In the genomic region with DNA sequence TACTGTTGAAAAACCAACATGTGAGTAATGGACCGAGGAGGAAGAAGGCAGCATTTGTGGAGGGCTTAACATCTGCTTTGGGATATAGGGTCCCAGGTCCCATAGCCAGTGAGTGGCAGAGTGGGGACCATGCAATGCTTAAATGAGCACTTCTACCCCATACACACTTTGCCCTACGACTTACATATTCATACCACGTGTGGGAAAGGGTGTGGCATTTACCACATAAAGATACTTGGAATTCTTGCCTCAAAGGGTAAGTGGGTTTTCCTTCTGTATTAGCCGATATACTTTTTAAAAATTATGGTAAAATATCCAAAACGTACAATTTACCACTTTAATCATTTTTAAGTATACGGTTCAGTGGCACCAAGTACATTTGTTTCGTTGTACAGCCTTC, we compare ENCODE assay signal across 16 cellular contexts.
DNase-seq lines count a peak whose midpoint lies in the region; TF ChIP-seq lines count a peak whose summit lies in the region.
"Had no signal": no experiment of that assay in that cellular context is flagged by ENCODE, and none has a peak within 500 bp of the region (broad histone marks: within the 10 kb centered on the region; RNA-seq: fewer than 3 reads in every experiment).

No MANE protein-coding gene starts in this region.

- TF ChIP-seq POLR2A in tibial nerve (IDR thresholded peaks at IDR 0.05), result no peak

- H3K27ac Mint-ChIP-seq in activated naive CD4-positive, alpha-beta T cell treated with anti-CD3 and anti-CD28 coated beads, Interleukin-2, amount 10 ng/mL, durations not matched to agents 7 days and 5 days, result peak overlapping the region; percentile 78

- H3K9ac ChIP-seq in mucosa of rectum (ENCODE audit: low read depth in 1 of 2, low read length in 2 of 2), result no peak overlapping the region

- TF ChIP-seq EP300 in tibial nerve (IDR thresholded peaks at IDR 0.05), result no peak

- H3K9me3 Mint-ChIP-seq in activated naive CD4-positive, alpha-beta T cell treated with anti-CD3 and anti-CD28 coated beads, Interleukin-2, amount 10 ng/mL, durations not matched to agents 7 days and 5 days, result peaks cover 8% of the 10 kb centered on the region
- H3K9me3 Mint-ChIP-seq: activated T-cell treated with anti-CD3 and anti-CD28 coated beads, Interleukin-2, amount 50 U/mL, for 4 hours had no signal

- no peaks in the 10 kb centered on the region for H3K27me3 Mint-ChIP-seq in activated naive CD4-positive, alpha-beta T cell treated with anti-CD3 and anti-CD28 coated beads, Interleukin-2, amount 10 ng/mL, durations not matched to agents 7 days and 5 days

- DNase-seq in activated naive CD4-positive, alpha-beta T cell treated with anti-CD3 and anti-CD28 coated beads, Interleukin-2, amount 10 ng/mL, durations not matched to agents 7 days and 5 days, result no peak
- no peak for DNase-seq in activated naive CD4-positive, alpha-beta T cell (lab: John Stamatoyannopoulos, UW)
- DNase-seq in ascending aorta (ENCODE audit: low spot score in 2 of 2) (no peak), tibial nerve (ENCODE audit: low spot score in 2 of 2) (no peak), SW 1271 (lab: John Stamatoyannopoulos, UW) (no peak), ecto neural progenitor cell (ENCODE audit: low spot score) (no peak)
- no peak for DNase-seq in stimulated activated naive CD4-positive, alpha-beta T cell (lab: John Stamatoyannopoulos, UW)
- DNase-seq: activated CD4-positive, CD25-positive, alpha-beta regulatory T cell treated with anti-CD3 and anti-CD28 coated beads, Interleukin-2, amount 50 U/mL, for 72 hours; activated T-cell treated with anti-CD3 and anti-CD28 coated beads, Interleukin-2, amount 50 U/mL, for 4 hours; DMS 273 treated with DMSO at 0.1 percent for 48 hours; KG1; NCI-H748 treated with DMSO at 0.1 percent for 48 hours; SHP77; trophoblast cell had no signal

- H3K4me1 Mint-ChIP-seq in activated naive CD4-positive, alpha-beta T cell treated with anti-CD3 and anti-CD28 coated beads, Interleukin-2, amount 10 ng/mL, durations not matched to agents 7 days and 5 days, result peaks cover 81% of the 10 kb centered on the region

- CTCF ChIA-PET in activated naive CD4-positive, alpha-beta T cell treated with anti-CD3 and anti-CD28 coated beads, Interleukin-2, amount 10 ng/mL, durations not matched to agents 7 days and 5 days (lab: Charles Lee), result interaction anchor here (1.0 to 2.7 kb wide), 9 partner anchors 8 to 191 kb away, joined by 3 to 13 read pairs (median 4); no protein-coding TSS in a partner anchor

- H3K36me3 ChIP-seq in ascending aorta, result no peaks in the 10 kb centered on the region
- H3K36me3 ChIP-seq in mucosa of rectum (ENCODE audit: control insufficient read depth in 2 of 2, insufficient read depth in 2 of 2, low read length in 2 of 2), result no peaks in the 10 kb centered on the region
- H3K36me3 ChIP-seq in tibial nerve, result no peaks in the 10 kb centered on the region

- H3K27ac ChIP-seq in ascending aorta (peak overlapping the region; percentile 70 to 86), mucosa of rectum (ENCODE audit: low read depth in 2 of 2, low read length in 2 of 2) (peak overlapping the region; percentile 3 to 27), tibial nerve (peak overlapping the region; percentile 61 to 95 (median 78))

- H3K9me3 ChIP-seq in ascending aorta (no peaks in the 10 kb centered on the region), mucosa of rectum (ENCODE audit: control insufficient read depth in 2 of 2, low read length in 2 of 2) (no peaks in the 10 kb centered on the region), tibial nerve (no peaks in the 10 kb centered on the region)

- 50 to 53% methylated on average over 7 of the region's 7 CpGs for WGBS in tibial nerve, 2 donors

- H3K27me3 ChIP-seq in ascending aorta, result no peaks in the 10 kb centered on the region
- H3K27me3 ChIP-seq in mucosa of rectum (ENCODE audit: control insufficient read depth in 2 of 2, insufficient read depth in 2 of 2, low read length in 2 of 2), result no peaks in the 10 kb centered on the region
- no peaks in the 10 kb centered on the region for H3K27me3 ChIP-seq in tibial nerve

- H3K4me3 ChIP-seq in ascending aorta (peak overlapping the region in 1 of 2 donors; percentile 9), mucosa of rectum (ENCODE audit: low read length in 2 of 2) (no peak overlapping the region), tibial nerve (no peak overlapping the region)

- TF ChIP-seq CTCF in ascending aorta (IDR thresholded peaks at IDR 0.05), result no peak
- no peak for TF ChIP-seq CTCF in tibial nerve (IDR thresholded peaks at IDR 0.05)

- H3K4me3 Mint-ChIP-seq in activated naive CD4-positive, alpha-beta T cell treated with anti-CD3 and anti-CD28 coated beads, Interleukin-2, amount 10 ng/mL, durations not matched to agents 7 days and 5 days, result no peak overlapping the region
- H3K4me3 Mint-ChIP-seq: activated T-cell treated with anti-CD3 and anti-CD28 coated beads, Interleukin-2, amount 50 U/mL, for 4 hours; mesothelial cell of epicardium had no signal

- peaks cover 47% of the 10 kb centered on the region for H3K36me3 Mint-ChIP-seq in activated naive CD4-positive, alpha-beta T cell treated with anti-CD3 and anti-CD28 coated beads, Interleukin-2, amount 10 ng/mL, durations not matched to agents 7 days and 5 days
- H3K36me3 Mint-ChIP-seq: mesothelial cell of epicardium had no signal

- peaks cover 4 to 46% of the 10 kb centered on the region in 2 donors for H3K4me1 ChIP-seq in ascending aorta
- no peaks in the 10 kb centered on the region for H3K4me1 ChIP-seq in mucosa of rectum (ENCODE audit: control insufficient read depth in 2 of 2, insufficient read depth in 2 of 2, low read length in 2 of 2)
- H3K4me1 ChIP-seq in tibial nerve, result peaks cover 0 to 37% (median 19%) of the 10 kb centered on the region in 4 donors

- intact Hi-C loops in ascending aorta (cut with DNase I), result loop anchor here (5.0 kb wide), 5 partner anchors 80 to 380 kb away; partner anchors contain the start of gene CASP8AP2

Comparison
In these comparisons a context has a peak if more than half of its experiments do, and no peak if none do; other contexts are left out.
1. H3K27ac ChIP-seq: peak in every context shown above with its lines; median percentile 78 in ascending aorta; 78 in tibial nerve; 15 in mucosa of rectum.